10 cellular contexts compared by ENCODE assay signal in the genomic region with DNA sequence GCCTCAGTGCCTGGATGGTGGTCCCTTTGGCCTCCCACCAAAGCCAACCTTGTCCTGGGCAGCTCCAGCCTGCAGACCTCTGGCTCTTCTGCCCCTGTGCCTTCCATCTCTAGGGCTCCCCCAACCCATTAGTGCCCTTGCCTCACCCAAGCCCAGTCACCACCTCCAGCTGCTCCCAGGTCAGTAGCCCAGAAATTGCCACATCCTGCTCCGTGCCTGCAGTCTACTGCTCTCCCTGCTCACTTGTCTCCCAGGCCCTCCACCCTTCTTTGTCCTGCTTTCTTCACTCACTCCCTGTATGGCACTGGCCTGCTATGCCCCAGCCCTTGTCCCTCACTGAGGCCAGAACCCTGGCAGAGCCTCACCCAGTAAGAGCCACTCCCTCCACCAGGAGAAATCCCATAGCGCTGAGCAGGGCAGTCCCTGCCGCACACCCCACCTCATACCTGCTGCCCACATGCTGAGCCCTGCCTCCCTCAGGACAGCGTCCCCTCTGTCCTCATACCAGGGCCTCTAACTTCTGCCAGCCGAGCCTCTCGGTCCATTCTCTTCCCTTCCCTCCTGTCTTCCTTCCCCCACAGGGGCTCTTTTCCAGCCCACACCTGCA. TPM values are rescaled to one million over a fixed set of nuclear protein-coding genes. Genes with fewer than 3 reads are reported as not detected.
DNase-seq lines count a peak whose midpoint lies in the region; ATAC-seq lines count a peak whose summit lies in the region.
"Had no signal": no experiment of that assay in that cellular context is flagged by ENCODE, and none has a peak within 500 bp of the region (broad histone marks: within the 10 kb centered on the region; RNA-seq: fewer than 3 reads in every experiment).

No MANE protein-coding gene starts in this region.

- H3K36me3 Mint-ChIP-seq in activated CD4-positive, alpha-beta memory T cell treated with anti-CD3 and anti-CD28 coated beads for 36 hours = peaks cover 37% of the 10 kb centered on the region
- peaks cover 52% of the 10 kb centered on the region for H3K36me3 Mint-ChIP-seq in activated CD4-positive, alpha-beta memory T cell treated with anti-CD3 and anti-CD28 coated beads, Interleukin-2, amount 10 ng/mL, durations not matched to agents 7 days and 5 days (ENCODE audit: low read depth)
- H3K36me3 Mint-ChIP-seq in activated naive CD8-positive, alpha-beta T cell treated with anti-CD3 and anti-CD28 coated beads, Interleukin-2, amount 50 U/mL, for 24 hours (ENCODE audit: low read depth) = peaks cover 26% of the 10 kb centered on the region

- intact Hi-C loops in activated CD4-positive, alpha-beta memory T cell treated with anti-CD3 and anti-CD28 coated beads for 36 hours (cut with micrococcal nuclease) = no loop called here

- no peaks in the 10 kb centered on the region for H3K9me3 Mint-ChIP-seq in activated CD4-positive, alpha-beta memory T cell treated with anti-CD3 and anti-CD28 coated beads for 36 hours
- no peaks in the 10 kb centered on the region for H3K9me3 Mint-ChIP-seq in activated CD4-positive, alpha-beta memory T cell treated with anti-CD3 and anti-CD28 coated beads, Interleukin-2, amount 10 ng/mL, durations not matched to agents 7 days and 5 days
- H3K9me3 Mint-ChIP-seq in activated naive CD8-positive, alpha-beta T cell treated with anti-CD3 and anti-CD28 coated beads, Interleukin-2, amount 50 U/mL, for 24 hours = no peaks in the 10 kb centered on the region
- no peaks in the 10 kb centered on the region for H3K9me3 Mint-ChIP-seq in stimulated activated naive CD8-positive, alpha-beta T cell treated with anti-CD3 and anti-CD28 coated beads, Interleukin-15, amount 100 ng/mL, for 72 hours

- peaks cover 10% of the 10 kb centered on the region for H3K4me1 Mint-ChIP-seq in activated CD4-positive, alpha-beta memory T cell treated with anti-CD3 and anti-CD28 coated beads for 36 hours (ENCODE audit: low read depth)
- peaks cover 17% of the 10 kb centered on the region for H3K4me1 Mint-ChIP-seq in activated CD4-positive, alpha-beta memory T cell treated with anti-CD3 and anti-CD28 coated beads, Interleukin-2, amount 10 ng/mL, durations not matched to agents 7 days and 5 days
- H3K4me1 Mint-ChIP-seq in activated naive CD8-positive, alpha-beta T cell treated with anti-CD3 and anti-CD28 coated beads, Interleukin-2, amount 50 U/mL, for 24 hours = peaks cover 5% of the 10 kb centered on the region
- H3K4me1 Mint-ChIP-seq in stimulated activated naive CD8-positive, alpha-beta T cell treated with anti-CD3 and anti-CD28 coated beads, Interleukin-15, amount 100 ng/mL, for 72 hours = peaks cover 40% of the 10 kb centered on the region

- H3K4me3 Mint-ChIP-seq in activated CD4-positive, alpha-beta memory T cell treated with anti-CD3 and anti-CD28 coated beads for 36 hours = no peak overlapping the region
- no peak overlapping the region for H3K4me3 Mint-ChIP-seq in activated CD4-positive, alpha-beta memory T cell treated with anti-CD3 and anti-CD28 coated beads, Interleukin-2, amount 10 ng/mL, durations not matched to agents 7 days and 5 days
- no peak overlapping the region for H3K4me3 Mint-ChIP-seq in activated naive CD8-positive, alpha-beta T cell treated with anti-CD3 and anti-CD28 coated beads, Interleukin-2, amount 50 U/mL, for 24 hours
- no peak overlapping the region for H3K4me3 Mint-ChIP-seq in stimulated activated naive CD8-positive, alpha-beta T cell treated with anti-CD3 and anti-CD28 coated beads, Interleukin-15, amount 100 ng/mL, for 72 hours

- no peaks in the 10 kb centered on the region for H3K27me3 Mint-ChIP-seq in activated CD4-positive, alpha-beta memory T cell treated with anti-CD3 and anti-CD28 coated beads for 36 hours
- H3K27me3 Mint-ChIP-seq in activated CD4-positive, alpha-beta memory T cell treated with anti-CD3 and anti-CD28 coated beads, Interleukin-2, amount 10 ng/mL, durations not matched to agents 7 days and 5 days = no peaks in the 10 kb centered on the region
- no peaks in the 10 kb centered on the region for H3K27me3 Mint-ChIP-seq in activated naive CD8-positive, alpha-beta T cell treated with anti-CD3 and anti-CD28 coated beads, Interleukin-2, amount 50 U/mL, for 24 hours
- no peaks in the 10 kb centered on the region for H3K27me3 Mint-ChIP-seq in stimulated activated naive CD8-positive, alpha-beta T cell treated with anti-CD3 and anti-CD28 coated beads, Interleukin-15, amount 100 ng/mL, for 72 hours

- no peak for ATAC-seq in activated naive CD8-positive, alpha-beta T cell treated with anti-CD3 and anti-CD28 coated beads, Interleukin-2, amount 50 U/mL, for 24 hours
- no peak for ATAC-seq in stimulated activated naive CD8-positive, alpha-beta T cell treated with anti-CD3 and anti-CD28 coated beads, Interleukin-15, amount 100 ng/mL, for 72 hours
- ATAC-seq in HG02852 (IDR thresholded peaks at IDR 0.05; ENCODE audit: unreplicated experiment) = no peak

- H3K27me3 ChIP-seq in layer of hippocampus (ENCODE audit: control insufficient read depth, insufficient read depth, low read length) = no peaks in the 10 kb centered on the region

- CTCF ChIA-PET in activated CD4-positive, alpha-beta memory T cell treated with anti-CD3 and anti-CD28 coated beads for 36 hours (lab: Charles Lee) = no interaction called here
- CTCF ChIA-PET in activated CD4-positive, alpha-beta memory T cell treated with anti-CD3 and anti-CD28 coated beads, Interleukin-2, amount 10 ng/mL, durations not matched to agents 7 days and 5 days (lab: Charles Lee) = no interaction called here

- DNase-seq in activated CD4-positive, alpha-beta memory T cell treated with anti-CD3 and anti-CD28 coated beads for 36 hours = no peak
- DNase-seq in activated CD4-positive, alpha-beta memory T cell treated with anti-CD3 and anti-CD28 coated beads, Interleukin-2, amount 10 ng/mL, durations not matched to agents 7 days and 5 days = no peak
- DNase-seq in activated naive CD8-positive, alpha-beta T cell treated with anti-CD3 and anti-CD28 coated beads, Interleukin-2, amount 50 U/mL, for 24 hours = no peak
- DNase-seq in stimulated activated naive CD8-positive, alpha-beta T cell treated with anti-CD3 and anti-CD28 coated beads, Interleukin-15, amount 100 ng/mL, for 72 hours = no peak
- DNase-seq in stimulated activated CD8-positive, alpha-beta memory T cell treated with anti-CD3 and anti-CD28 coated beads, Interleukin-4, amount 100 ng/mL, for 48 hours = no peak
- DNase-seq in hepatic stellate cell (ENCODE audit: low spot score) = no peak
- DNase-seq: activated CD4-positive, alpha-beta T cell treated with anti-CD3 and anti-CD28 coated beads, Interleukin-2, amount 50 U/mL, for 48 hours; NCI-H526 treated with DMSO at 0.1 percent for 48 hours had no signal

- peak overlapping the region; percentile 68 for H3K27ac Mint-ChIP-seq in activated CD4-positive, alpha-beta memory T cell treated with anti-CD3 and anti-CD28 coated beads for 36 hours
- H3K27ac Mint-ChIP-seq in activated CD4-positive, alpha-beta memory T cell treated with anti-CD3 and anti-CD28 coated beads, Interleukin-2, amount 10 ng/mL, durations not matched to agents 7 days and 5 days = no peak overlapping the region
- peak overlapping the region; percentile 61 for H3K27ac Mint-ChIP-seq in activated naive CD8-positive, alpha-beta T cell treated with anti-CD3 and anti-CD28 coated beads, Interleukin-2, amount 50 U/mL, for 24 hours
- peak overlapping the region; percentile 81 to 95 for H3K27ac Mint-ChIP-seq in stimulated activated naive CD8-positive, alpha-beta T cell treated with anti-CD3 and anti-CD28 coated beads, Interleukin-15, amount 100 ng/mL, for 72 hours

- POLR2A ChIA-PET in activated CD4-positive, alpha-beta memory T cell treated with anti-CD3 and anti-CD28 coated beads for 36 hours (lab: Charles Lee) = no interaction called here
- POLR2A ChIA-PET in activated CD4-positive, alpha-beta memory T cell treated with anti-CD3 and anti-CD28 coated beads, Interleukin-2, amount 10 ng/mL, durations not matched to agents 7 days and 5 days (lab: Charles Lee) = no interaction called here

- peak overlapping the region; percentile 27 for H3K27ac ChIP-seq in layer of hippocampus (ENCODE audit: low read depth, low read length)

RNA-seq across cellular contexts. Expression of a gene that starts 44.4 kb away (rescaled TPM):
- 10 to 100 TPM; 79.4 to 81.6 TPM for total RNA-seq in activated CD4-positive, alpha-beta memory T cell treated with anti-CD3 and anti-CD28 coated beads for 36 hours
- total RNA-seq in activated CD4-positive, alpha-beta memory T cell treated with anti-CD3 and anti-CD28 coated beads, Interleukin-2, amount 10 ng/mL, durations not matched to agents 7 days and 5 days = 10 to 100 TPM; 72.7 to 73.5 TPM
